Comparison of ENCODE assay signal across 8 cellular contexts in the genomic region with DNA sequence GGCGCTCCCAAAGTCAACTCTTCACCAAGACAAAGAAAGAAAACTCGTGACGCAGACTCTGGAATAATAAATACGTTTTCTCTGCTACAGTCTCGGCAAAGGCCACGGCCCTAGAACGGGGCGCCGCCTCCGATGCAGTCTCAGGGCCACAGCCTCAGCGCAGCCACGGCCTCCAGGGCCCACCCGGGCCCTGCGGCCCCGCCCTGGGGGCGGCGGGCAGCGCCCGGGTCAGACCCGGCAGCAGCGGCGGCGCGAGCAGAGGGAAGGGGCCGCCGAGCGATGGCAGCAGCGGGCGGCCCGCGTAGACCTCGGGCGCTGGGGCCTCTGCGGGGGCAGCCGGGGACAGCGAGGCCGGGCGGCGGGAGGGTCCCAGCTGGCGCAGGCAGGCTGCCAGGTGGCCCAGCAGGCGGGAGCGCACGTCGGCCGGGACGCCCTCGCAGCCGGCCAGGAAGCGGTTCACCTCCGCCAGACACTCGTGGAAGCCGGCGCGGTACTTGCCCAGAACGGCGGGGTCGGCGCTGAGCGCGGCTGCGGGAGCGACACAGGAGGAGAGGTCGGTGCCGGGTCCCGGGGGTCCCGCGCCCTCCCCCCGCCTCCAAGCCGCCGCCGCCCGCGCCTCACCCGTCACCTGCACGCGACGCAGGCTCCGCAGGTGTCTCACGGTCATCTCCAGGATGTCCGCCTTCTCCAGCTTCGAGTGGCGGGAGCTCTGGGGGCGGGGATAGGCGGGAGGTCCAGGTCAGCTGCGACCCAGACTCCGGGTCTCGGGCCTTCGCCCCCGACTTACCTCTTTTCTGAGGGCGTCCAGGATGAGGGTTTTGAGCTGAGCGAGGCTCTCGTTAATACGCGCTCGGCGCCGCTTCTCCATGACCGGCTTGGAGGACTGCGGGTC. TPM values are rescaled to one million over a fixed set of nuclear protein-coding genes. Genes with fewer than 3 reads are reported as not detected.
DNase-seq lines count a peak whose midpoint lies in the region; ATAC-seq and TF ChIP-seq lines count a peak whose summit lies in the region.

No MANE protein-coding gene starts in this region.

- H3K4me3 ChIP-seq in SK-N-MC, result peak overlapping the region; percentile 98
- peak overlapping the region; percentile 58 for H3K4me3 ChIP-seq in fibroblast of villous mesenchyme (ENCODE audit: low read depth, low read length)

- H3K36me3 ChIP-seq in SK-N-MC (ENCODE audit: insufficient read depth, low read length), result no peaks in the 10 kb centered on the region

- peak overlapping the region; percentile 99 for H3K9ac ChIP-seq in SK-N-MC (ENCODE audit: insufficient read length)

- DNase-seq in NCI-H82 (lab: John Stamatoyannopoulos, UW), result peak; percentile 68
- no peak for DNase-seq in NCI-H82 treated with DMSO at 0.1 percent for 48 hours (lab: John Stamatoyannopoulos, UW; ENCODE audit: unreplicated experiment)
- no peak for DNase-seq in SK-N-MC (ENCODE audit: low read depth, low spot score)
- no peak for DNase-seq in fibroblast of villous mesenchyme (ENCODE audit: low read depth)
- DNase-seq in osteocyte (ENCODE audit: extremely low spot score, unreplicated experiment), result peak; percentile 84
- no peak for DNase-seq in NCI-H526 treated with DMSO at 0.1 percent for 48 hours (lab: John Stamatoyannopoulos, UW)
- DNase-seq in HT-29 (ENCODE audit: low spot score), result no peak

- no peak for ATAC-seq in GM21360 (IDR thresholded peaks at IDR 0.05; ENCODE audit: unreplicated experiment)

- peak overlapping the region; percentile 81 for H3K27ac ChIP-seq in SK-N-MC

- no peak overlapping the region for H3K27ac Mint-ChIP-seq in osteocyte (ENCODE audit: unreplicated experiment)

- peaks cover 15% of the 10 kb centered on the region for H3K4me1 Mint-ChIP-seq in osteocyte (ENCODE audit: unreplicated experiment)

- peaks cover 2% of the 10 kb centered on the region for H3K36me3 Mint-ChIP-seq in osteocyte (ENCODE audit: unreplicated experiment)

- TF ChIP-seq CTCF in fibroblast of villous mesenchyme (IDR thresholded peaks at IDR 0.05; ENCODE audit: insufficient read depth, low read depth, low read length), result peak; percentile 5
- peak; percentile 3 for TF ChIP-seq CTCF in osteocyte (IDR thresholded peaks at IDR 0.05)

- H3K9me3 Mint-ChIP-seq in osteocyte (ENCODE audit: unreplicated experiment), result no peaks in the 10 kb centered on the region

- no peaks in the 10 kb centered on the region for H3K9me3 ChIP-seq in SK-N-MC (ENCODE audit: low read depth, low read length)

- peak overlapping the region; percentile 78 for H3K4me3 Mint-ChIP-seq in osteocyte (ENCODE audit: unreplicated experiment)

- no peaks in the 10 kb centered on the region for H3K27me3 Mint-ChIP-seq in osteocyte (ENCODE audit: unreplicated experiment)

RNA-seq across cellular contexts. Expression of a gene that starts 0.7 kb away (rescaled TPM):
- total RNA-seq in fibroblast of villous mesenchyme (2.2 and 8.1 TPM in 2 replicates), osteocyte (75.0 and 79.2 TPM in 2 replicates)
- 110 and 139 TPM in 2 replicates for total RNA-seq in HT-29 (2014; rRNA removed; shearing (Covaris generic))

RNA-seq across cellular contexts. Expression of a gene that starts 14.1 kb away (rescaled TPM):
- 132 and 137 TPM in 2 replicates for total RNA-seq in fibroblast of villous mesenchyme
- total RNA-seq in osteocyte, result 29.3 and 30.6 TPM in 2 replicates
- 706 and 895 TPM in 2 replicates for total RNA-seq in HT-29 (2014; rRNA removed; shearing (Covaris generic))

RNA-seq across cellular contexts. Expression of a gene that starts 17.3 kb away (rescaled TPM):
- under 0.01 and 0.43 TPM in 2 replicates for total RNA-seq in fibroblast of villous mesenchyme
- total RNA-seq in osteocyte, result 0.13 TPM in 1 of 2 replicates, not detected in the other
- 0.03 TPM in 1 of 2 replicates, not detected in the other for total RNA-seq in HT-29 (2014; rRNA removed; shearing (Covaris generic))

RNA-seq across cellular contexts. Expression of a gene that starts 20.8 kb away (rescaled TPM):
- total RNA-seq in fibroblast of villous mesenchyme (77.0 and 95.9 TPM in 2 replicates), osteocyte (175 and 191 TPM in 2 replicates)
- 683 and 894 TPM in 2 replicates for total RNA-seq in HT-29 (2014; rRNA removed; shearing (Covaris generic))

RNA-seq across cellular contexts. Expression of a gene that starts 32.9 kb away (rescaled TPM):
- total RNA-seq in fibroblast of villous mesenchyme (1.7 and 1.9 TPM in 2 replicates), osteocyte (0.21 TPM in 2 replicates)
- total RNA-seq in HT-29 (2014; rRNA removed; shearing (Covaris generic)), result 2.4 and 9.3 TPM in 2 replicates

Comparison
In these comparisons a context has a peak if more than half of its experiments do, and no peak if none do; other contexts are left out.
1. DNase-seq: peak in NCI-H82 (single experiment) and osteocyte (single experiment); none in NCI-H82 treated with DMSO at 0.1 percent for 48 hours (single experiment), SK-N-MC (single experiment), fibroblast of villous mesenchyme (single experiment), NCI-H526 treated with DMSO at 0.1 percent for 48 hours (single experiment) and HT-29 (single experiment).